In the genomic region with DNA sequence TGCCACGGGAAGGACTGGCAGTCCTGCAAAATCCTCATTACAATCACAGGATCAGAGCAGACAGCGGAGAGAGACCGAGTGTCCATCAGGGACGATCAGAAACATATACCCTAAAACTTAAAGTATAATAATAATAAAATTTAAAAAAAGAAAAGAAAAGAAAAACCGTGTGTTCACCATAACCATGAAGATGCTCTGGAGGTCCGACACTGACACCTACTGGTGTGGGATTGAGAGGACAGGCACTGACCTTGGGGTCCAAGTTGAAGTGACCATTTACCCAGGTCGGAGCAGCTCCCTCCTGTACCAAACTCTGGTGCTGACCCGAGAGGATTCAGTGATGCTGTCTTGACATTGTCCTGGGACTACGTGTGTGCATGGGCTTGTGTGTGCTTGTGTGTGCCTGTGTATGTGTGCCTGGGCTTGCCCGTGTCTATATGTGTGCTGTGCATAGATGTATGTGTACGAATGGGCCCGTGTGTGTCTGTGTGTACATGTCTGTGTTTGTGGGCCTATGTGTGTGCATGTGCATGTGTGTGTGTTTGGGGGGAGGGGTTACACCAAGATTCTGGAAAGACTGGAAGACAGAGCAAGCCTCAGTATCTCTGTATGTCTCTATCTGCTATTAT, we compare ENCODE assay signal across 9 cellular contexts. TPM values are rescaled to one million over a fixed set of nuclear protein-coding genes. Genes with fewer than 3 reads are reported as not detected.
DNase-seq lines count a peak whose midpoint lies in the region; ATAC-seq and TF ChIP-seq lines count a peak whose summit lies in the region.
"Had no signal": no experiment of that assay in that cellular context is flagged by ENCODE, and none has a peak within 500 bp of the region (broad histone marks: within the 10 kb centered on the region; RNA-seq: fewer than 3 reads in every experiment).

No MANE protein-coding gene starts in this region.

- TF ChIP-seq CTCF in heart left ventricle (IDR thresholded peaks at IDR 0.05) = peak; percentile 36 to 71 (median 52)

- WGBS in heart left ventricle, 4 donors = 45 to 53% (median 51%) methylated on average over 12 of the region's 12 CpGs

- no peak overlapping the region for H3K4me3 Mint-ChIP-seq in activated CD4-positive, alpha-beta T cell treated with anti-CD3 and anti-CD28 coated beads, Interleukin-2, amount 10 ng/mL, durations not matched to agents 24 days and 14 days
- H3K4me3 Mint-ChIP-seq: central memory CD8-positive, alpha-beta T cell had no signal

- H3K36me3 ChIP-seq in heart left ventricle = no peaks in the 10 kb centered on the region

- intact Hi-C loops in heart left ventricle (cut with DNase I) = loop anchor here in 4 of 10 donors (5.0 to 10.0 kb wide), 4 partner anchors 227 to 237 kb away; partner anchors contain the start of genes GPR142 (in 2 of the 4) and BTBD17 (in 1 of the 4)
- intact Hi-C loops in cardiac septum (cut with DNase I) = no loop called here
- intact Hi-C loops in activated CD4-positive, alpha-beta T cell treated with anti-CD3 and anti-CD28 coated beads, Interleukin-2, amount 10 ng/mL, durations not matched to agents 24 days and 14 days (cut with micrococcal nuclease) = loop anchor here (5.0 kb wide), 1 partner anchor 225 kb away; no protein-coding TSS in a partner anchor

- H3K9me3 ChIP-seq in heart left ventricle = no peaks in the 10 kb centered on the region

- H3K27me3 ChIP-seq in heart left ventricle = peaks cover 0 to 24% (median 0%) of the 10 kb centered on the region in 9 donors

- no peak for ATAC-seq in heart left ventricle
- ATAC-seq in HG03280 (IDR thresholded peaks at IDR 0.05; ENCODE audit: unreplicated experiment) = no peak
- no peak for ATAC-seq in HG02759 (IDR thresholded peaks at IDR 0.05; ENCODE audit: unreplicated experiment)

- TF ChIP-seq POLR2A in heart left ventricle (IDR thresholded peaks at IDR 0.05) = no peak

- H3K4me1 Mint-ChIP-seq in activated CD4-positive, alpha-beta T cell treated with anti-CD3 and anti-CD28 coated beads, Interleukin-2, amount 10 ng/mL, durations not matched to agents 24 days and 14 days = peaks cover 14% of the 10 kb centered on the region
- H3K4me1 Mint-ChIP-seq: central memory CD8-positive, alpha-beta T cell had no signal

- no peak overlapping the region for H3K27ac Mint-ChIP-seq in activated CD4-positive, alpha-beta T cell treated with anti-CD3 and anti-CD28 coated beads, Interleukin-2, amount 10 ng/mL, durations not matched to agents 24 days and 14 days

- no peak overlapping the region for H3K27ac ChIP-seq in heart left ventricle

- no peaks in the 10 kb centered on the region for H3K36me3 Mint-ChIP-seq in activated CD4-positive, alpha-beta T cell treated with anti-CD3 and anti-CD28 coated beads, Interleukin-2, amount 10 ng/mL, durations not matched to agents 24 days and 14 days (ENCODE audit: low read depth)

- peak in 1 of 5 donors; percentile 26 for DNase-seq in heart left ventricle
- DNase-seq in cardiac septum (ENCODE audit: low spot score) = no peak
- peak; percentile 25 for DNase-seq in LHCN-M2 (ENCODE audit: low read depth)
- peak; percentile 78 for DNase-seq in activated CD4-positive, alpha-beta T cell treated with anti-CD3 and anti-CD28 coated beads, Interleukin-2, amount 10 ng/mL, durations not matched to agents 24 days and 14 days
- DNase-seq in hepatic stellate cell (ENCODE audit: low spot score) = peak; percentile 35
- peak; percentile 4 to 19 (median 10) for DNase-seq in stimulated activated CD4-positive, alpha-beta T cell treated with anti-CD3 and anti-CD28 coated beads, TNF-alpha, amount 100 ng/mL, for 48 hours (ENCODE audit: low read depth in 3 of 3)

- no peaks in the 10 kb centered on the region for H3K9me3 Mint-ChIP-seq in activated CD4-positive, alpha-beta T cell treated with anti-CD3 and anti-CD28 coated beads, Interleukin-2, amount 10 ng/mL, durations not matched to agents 24 days and 14 days
- H3K9me3 Mint-ChIP-seq: central memory CD8-positive, alpha-beta T cell had no signal

- peaks cover 28% of the 10 kb centered on the region for H3K27me3 Mint-ChIP-seq in activated CD4-positive, alpha-beta T cell treated with anti-CD3 and anti-CD28 coated beads, Interleukin-2, amount 10 ng/mL, durations not matched to agents 24 days and 14 days

- H3K4me3 ChIP-seq in heart left ventricle = no peak overlapping the region

- H3K4me1 ChIP-seq in heart left ventricle = peaks cover 0 to 65% (median 0%) of the 10 kb centered on the region in 12 donors

RNA-seq across cellular contexts. Expression of gene CD300LD, which starts 10.0 kb away (rescaled TPM):
- total RNA-seq in heart left ventricle = not detected
- not detected for polyA plus RNA-seq in heart left ventricle
- total RNA-seq in cardiac septum = not detected
- not detected in 2 replicates for total RNA-seq in LHCN-M2 (2014; rRNA removed)
- polyA plus RNA-seq in LHCN-M2 (2012) = not detected
- total RNA-seq in activated CD4-positive, alpha-beta T cell treated with anti-CD3 and anti-CD28 coated beads, Interleukin-2, amount 10 ng/mL, durations not matched to agents 24 days and 14 days = not detected in 2 replicates

RNA-seq across cellular contexts. Expression of gene CD300E, which starts 21.5 kb away (rescaled TPM):
- total RNA-seq in heart left ventricle (1 to 10 TPM in 3 of 9 donors, under 1 TPM in 5, not detected in 1; 0.19 to 8.6 (median 0.46) TPM), cardiac septum (0.67 TPM), LHCN-M2 (2014; rRNA removed) (not detected in 2 replicates)
- 1 to 10 TPM in 1 of 2 donors, under 1 TPM in 1; 0.30 to 1.1 TPM for polyA plus RNA-seq in heart left ventricle
- not detected for polyA plus RNA-seq in LHCN-M2 (2012)
- total RNA-seq in activated CD4-positive, alpha-beta T cell treated with anti-CD3 and anti-CD28 coated beads, Interleukin-2, amount 10 ng/mL, durations not matched to agents 24 days and 14 days = not detected in 2 replicates

RNA-seq across cellular contexts. Expression of gene CD300H, which starts 34.7 kb away (rescaled TPM):
- 1 to 10 TPM in 1 of 9 donors, under 1 TPM in 2, not detected in 6; 0.60 to 1.5 (median 0.77) TPM for total RNA-seq in heart left ventricle
- polyA plus RNA-seq in heart left ventricle = under 1 TPM in 1 of 2 donors, not detected in 1; 0.30 TPM
- total RNA-seq in cardiac septum = not detected
- total RNA-seq in LHCN-M2 (2014; rRNA removed) = not detected in 2 replicates
- polyA plus RNA-seq in LHCN-M2 (2012) = not detected
- not detected in 2 replicates for total RNA-seq in activated CD4-positive, alpha-beta T cell treated with anti-CD3 and anti-CD28 coated beads, Interleukin-2, amount 10 ng/mL, durations not matched to agents 24 days and 14 days

RNA-seq across cellular contexts. Expression of gene CD300C, which starts 56.1 kb away (rescaled TPM):
- total RNA-seq in heart left ventricle (1 to 10 TPM in 2 of 9 donors, under 1 TPM in 4, not detected in 3; 0.31 to 5.0 (median 0.61) TPM), cardiac septum (0.24 TPM), LHCN-M2 (2014; rRNA removed) (not detected in 2 replicates)
- under 1 TPM; 0.11 to 0.94 TPM for polyA plus RNA-seq in heart left ventricle
- not detected for polyA plus RNA-seq in LHCN-M2 (2012)
- 0.17 and 0.26 TPM in 2 replicates for total RNA-seq in activated CD4-positive, alpha-beta T cell treated with anti-CD3 and anti-CD28 coated beads, Interleukin-2, amount 10 ng/mL, durations not matched to agents 24 days and 14 days
